ENCODE assay signal across 21 cellular contexts in the genomic region with DNA sequence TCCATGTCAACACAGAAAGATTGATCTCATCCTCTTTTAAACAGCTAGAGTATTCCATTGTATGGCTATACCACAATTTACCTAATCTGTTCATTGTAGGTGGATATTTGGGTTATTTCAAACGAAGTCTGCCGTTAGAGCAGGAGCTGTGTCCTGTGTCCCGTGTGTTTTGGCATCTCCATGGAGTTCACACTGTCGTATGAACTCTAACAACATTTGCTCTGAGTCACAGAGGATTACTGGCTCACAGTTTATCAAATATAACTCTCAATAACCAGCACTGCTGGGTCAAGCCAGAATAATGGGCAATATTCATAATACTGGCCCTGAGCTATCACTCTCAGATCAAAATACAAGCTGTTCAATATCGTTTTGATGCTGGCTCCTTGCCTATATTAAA. TPM values are rescaled to one million over a fixed set of nuclear protein-coding genes. Genes with fewer than 3 reads are reported as not detected.
A peak's percentile ranks its signal among the peaks of the same experiment; 100 is the strongest.
DNase-seq lines count a peak whose midpoint lies in the region; ATAC-seq, FAIRE-seq and TF ChIP-seq lines count a peak whose summit lies in the region.
"Had no signal": no experiment of that assay in that cellular context is flagged by ENCODE, and none has a peak within 500 bp of the region (broad histone marks: within the 10 kb centered on the region; RNA-seq: fewer than 3 reads in every experiment).

No MANE protein-coding gene starts in this region.

- FAIRE-seq in H1 (lab: Jason Lieb, UNC), result no peak
- FAIRE-seq: colon had no signal

- H3K9me3 ChIP-seq in H1 (ENCODE audit: insufficient read depth in 2 of 2, low read depth in 1 of 2, low read length in 1 of 2) (no peaks in the 10 kb centered on the region), right lobe of liver (no peaks in the 10 kb centered on the region), tibial artery (no peaks in the 10 kb centered on the region)
- H3K9me3 ChIP-seq: esophagus squamous epithelium had no signal

- H3K14ac ChIP-seq in H1 (ENCODE audit: insufficient read length), result no peak overlapping the region

- H4K8ac ChIP-seq in H1 (ENCODE audit: extremely low read depth, insufficient read depth, low read length), result no peak overlapping the region

- H3K4me1 Mint-ChIP-seq in effector memory CD8-positive, alpha-beta T cell (ENCODE audit: low read depth in 2 of 2), result peaks cover 18 to 45% of the 10 kb centered on the region in 2 donors
- H3K4me1 Mint-ChIP-seq: activated naive CD8-positive, alpha-beta T cell treated with anti-CD3 and anti-CD28 coated beads, Interleukin-2, amount 10 ng/mL, durations not matched to agents 7 days and 5 days had no signal

- CTCF ChIA-PET in H1 (lab: Charles Lee; ENCODE audit: partially characterized antibody), result interaction anchor here (0.6 to 2.2 kb wide), 4 partner anchors 9 to 22 kb away, joined by 3 to 8 read pairs (median 4); a partner anchor contains a TSS

- no peak overlapping the region for H3K56ac ChIP-seq in H1 (replicated peaks; ENCODE audit: insufficient read length, low read depth, low read length)

- no peak overlapping the region for H4K91ac ChIP-seq in H1 (replicated peaks; ENCODE audit: insufficient read length, low read length)

- no peaks in the 10 kb centered on the region for H3K27me3 Mint-ChIP-seq in effector memory CD8-positive, alpha-beta T cell
- H3K27me3 Mint-ChIP-seq: stimulated activated memory B cell treated with anti-CD40 and anti-IgM and Interleukin-4, amounts not matched to agents 10 μg/mL and 1 μg/mL and 100 μg/mL, for 72 hours had no signal

- no peak overlapping the region for H3K4ac ChIP-seq in H1 (replicated peaks; ENCODE audit: insufficient read length, low read depth, low read length)

- no peak overlapping the region for H3K23ac ChIP-seq in H1 (ENCODE audit: insufficient read length)

- ATAC-seq in right lobe of liver (peak; percentile 88 to 93 (median 91)), HG02623 (IDR thresholded peaks at IDR 0.05; ENCODE audit: unreplicated experiment) (no peak)
- no peak for ATAC-seq in effector memory CD8-positive, alpha-beta T cell (replicated peaks)
- ATAC-seq: stimulated activated memory B cell treated with anti-CD40 and anti-IgM and Interleukin-4, amounts not matched to agents 10 μg/mL and 1 μg/mL and 100 μg/mL, for 72 hours had no signal

- H2BK15ac ChIP-seq in H1 (ENCODE audit: low read length), result 0 out of 2 replicates have a peak overlapping the region, but pooled peaks have one; percentile 50

- no peak for TF ChIP-seq RAD21 in H1 (IDR thresholded peaks at IDR 0.05 in 1 of 2, conservative IDR thresholded peaks at IDR 0.05 in 1 of 2; ENCODE audit: low read depth in 2 of 2, low read length in 2 of 2)

- no peak overlapping the region for H3K4me3 ChIP-seq in H1 (ENCODE audit: extremely low read depth in 1 of 4, insufficient read depth in 2 of 4, low read depth in 3 of 4, low read length in 4 of 4)
- H3K4me3 ChIP-seq in right lobe of liver, result no peak overlapping the region
- no peak overlapping the region for H3K4me3 ChIP-seq in tibial artery
- H3K4me3 ChIP-seq: esophagus squamous epithelium had no signal

- no peak overlapping the region for H4K5ac ChIP-seq in H1 (ENCODE audit: insufficient read length, low read depth, low read length)

- intact Hi-C loops in right lobe of liver (cut with DNase I) (no loop called here), tibial artery (cut with DNase I; ENCODE audit: low total_unique reads) (no loop called here)

- TF ChIP-seq CTCF in H1 (IDR thresholded peaks at IDR 0.05; ENCODE audit: control extremely low read depth in 1 of 3, insufficient read depth in 1 of 3, low read depth in 1 of 3, low read length in 3 of 3) (no peak), right lobe of liver (IDR thresholded peaks at IDR 0.05) (no peak), tibial artery (IDR thresholded peaks at IDR 0.05) (no peak)

- no peak overlapping the region for H2AFZ ChIP-seq in H1 (ENCODE audit: low read length)

- no peak overlapping the region for H3K9ac ChIP-seq in H1 (replicated peaks in 1 of 4; ENCODE audit: extremely low read depth in 1 of 4, low read depth in 3 of 4, low read length in 3 of 4)

- H3K27ac ChIP-seq in H1 (ENCODE audit: low read depth, low read length) (no peak overlapping the region), right lobe of liver (peak overlapping the region in 1 of 3 donors; percentile 39), tibial artery (peak overlapping the region; percentile 42 to 67)
- H3K27ac ChIP-seq: esophagus squamous epithelium, VCaP had no signal

- DNase-seq in M059J (ENCODE audit: low read depth), result peak; percentile 73
- DNase-seq in H1 (ENCODE audit: low read depth in 1 of 2, low spot score in 2 of 2), result no peak
- no peak for DNase-seq in right lobe of liver
- DNase-seq in tibial artery, result no peak
- no peak for DNase-seq in effector memory CD8-positive, alpha-beta T cell
- no peak for DNase-seq in HPDE6-E6E7 (ENCODE audit: extremely low spot score)
- DNase-seq: activated CD8-positive, alpha-beta memory T cell treated with anti-CD3 and anti-CD28 coated beads, Interleukin-2, amount 50 U/mL, for 48 hours; activated naive CD8-positive, alpha-beta T cell treated with anti-CD3 and anti-CD28 coated beads, Interleukin-2, amount 10 ng/mL, durations not matched to agents 7 days and 5 days; DMS79 treated with DMSO at 0.1 percent for 48 hours; endodermal cell; esophagus squamous epithelium; NCI-H1417; nephron progenitor cell; stimulated activated CD4-positive, alpha-beta T cell treated with anti-CD3 and anti-CD28 coated beads, Interleukin-2, amount 100 ng/mL, for 24 hours; T-helper 2 cell had no signal

- H3K27me3 ChIP-seq in H1 (replicated peaks in 1 of 4; ENCODE audit: control insufficient read depth in 3 of 4, extremely low read depth in 1 of 4, insufficient read depth in 3 of 4, low read length in 3 of 4) (no peaks in the 10 kb centered on the region), right lobe of liver (no peaks in the 10 kb centered on the region), tibial artery (no peaks in the 10 kb centered on the region)
- H3K27me3 ChIP-seq: esophagus squamous epithelium had no signal

- no peak overlapping the region for H3K18ac ChIP-seq in H1 (ENCODE audit: extremely low read depth, low read length)

- POLR2A ChIA-PET in H1 (lab: Charles Lee; ENCODE audit: partially characterized antibody), result interaction anchor here (0.6 to 1.0 kb wide), 4 partner anchors 16 to 219 kb away, joined by 3 to 4 read pairs (median 3); no protein-coding TSS in a partner anchor

- TF ChIP-seq POLR2A in H1 (IDR thresholded peaks at IDR 0.05; ENCODE audit: control extremely low read depth in 1 of 2, low read depth in 2 of 2, low read length in 2 of 2) (no peak), right lobe of liver (IDR thresholded peaks at IDR 0.05) (no peak)

- WGBS in H1 (ENCODE audit: extremely low coverage in 1 of 2, insufficient coverage in 1 of 2, insufficient read length in 1 of 2, insufficient replicate concordance in 2 of 2, low coverage in 1 of 2, low lambda C conversion rate in 2 of 2, missing lambda C conversion rate in 1 of 2), 2 experiments, result 91% methylated on average over 5 of the region's 5 CpGs; no CpG with 5 or more reads in 1 of the 2 experiments
- 23% methylated on average over 5 of the region's 5 CpGs for WGBS in right lobe of liver (ENCODE audit: insufficient coverage, low coverage, low lambda C conversion rate, missing lambda C conversion rate)

- no peak overlapping the region for H2AK5ac ChIP-seq in H1 (ENCODE audit: low read depth, low read length)

- no peaks in the 10 kb centered on the region for H3K9me3 Mint-ChIP-seq in effector memory CD8-positive, alpha-beta T cell
- H3K9me3 Mint-ChIP-seq: activated naive CD8-positive, alpha-beta T cell treated with anti-CD3 and anti-CD28 coated beads, Interleukin-2, amount 10 ng/mL, durations not matched to agents 7 days and 5 days; activated T-helper 2 cell treated with anti-CD3 and anti-CD28 coated beads, Interferon-gamma antibody, Interleukin-2, Interleukin-4, amounts not matched to agents 10 μg/mL and 5 μg/mL and 100 μg/mL, durations not matched to agents 14 hours and 24 hours and 36 hours; endodermal cell; mesothelial cell of epicardium; nephron progenitor cell; stimulated activated memory B cell treated with anti-CD40 and anti-IgM and Interleukin-4, amounts not matched to agents 10 μg/mL and 1 μg/mL and 100 μg/mL, for 72 hours had no signal

- no peak for TF ChIP-seq EP300 in H1 (IDR thresholded peaks at IDR 0.05; ENCODE audit: borderline replicate concordance in 1 of 2, low read depth in 2 of 2, low read length in 2 of 2)

- no peak overlapping the region for H2BK5ac ChIP-seq in H1 (ENCODE audit: low read depth, low read length)

- H3K36me3 Mint-ChIP-seq in effector memory CD8-positive, alpha-beta T cell (ENCODE audit: insufficient read depth), result peaks cover 5% of the 10 kb centered on the region
- H3K36me3 Mint-ChIP-seq: activated naive CD8-positive, alpha-beta T cell treated with anti-CD3 and anti-CD28 coated beads, Interleukin-2, amount 10 ng/mL, durations not matched to agents 7 days and 5 days; mesothelial cell of epicardium had no signal

- peaks cover 0 to 5% of the 10 kb centered on the region in 2 experiments for H4K20me1 ChIP-seq in H1 (replicated peaks in 1 of 2; ENCODE audit: control insufficient read depth in 1 of 2, insufficient read depth in 2 of 2, low read length in 2 of 2)

- no peak overlapping the region for H2BK120ac ChIP-seq in H1 (replicated peaks; ENCODE audit: low read depth, low read length)

- peaks cover 12% of the 10 kb centered on the region; the same call in 1 of the 2 replicates for H3K79me1 ChIP-seq in H1 (ENCODE audit: low read depth, low read length)

- H2BK12ac ChIP-seq in H1 (ENCODE audit: low read depth, low read length), result no peak overlapping the region

- H3K23me2 ChIP-seq in H1 (ENCODE audit: low read depth, low read length), result no peaks in the 10 kb centered on the region

- H3K79me2 ChIP-seq in H1 (ENCODE audit: control insufficient read depth in 1 of 2, insufficient read depth in 2 of 2, low read length in 2 of 2), result peaks cover 0 to 54% of the 10 kb centered on the region in 2 experiments; a peak in 2 of 4 replicates

- no peak overlapping the region for H2BK20ac ChIP-seq in H1 (ENCODE audit: low read length)

- H3K4me3 Mint-ChIP-seq in effector memory CD8-positive, alpha-beta T cell, result no peak overlapping the region
- H3K4me3 Mint-ChIP-seq: activated naive CD8-positive, alpha-beta T cell treated with anti-CD3 and anti-CD28 coated beads, Interleukin-2, amount 10 ng/mL, durations not matched to agents 7 days and 5 days; endodermal cell; mesothelial cell of epicardium; nephron progenitor cell; stimulated activated memory B cell treated with anti-CD40 and anti-IgM and Interleukin-4, amounts not matched to agents 10 μg/mL and 1 μg/mL and 100 μg/mL, for 72 hours had no signal

- H3K36me3 ChIP-seq in H1 (ENCODE audit: control insufficient read depth in 2 of 4, insufficient read depth in 4 of 4, low read length in 3 of 4) (no peaks in the 10 kb centered on the region), right lobe of liver (no peaks in the 10 kb centered on the region), tibial artery (no peaks in the 10 kb centered on the region)
- H3K36me3 ChIP-seq: esophagus squamous epithelium had no signal

- H3K4me1 ChIP-seq in H1 (replicated peaks in 1 of 4; ENCODE audit: control insufficient read depth in 3 of 4, insufficient read depth in 4 of 4, low read length in 3 of 4), result peaks cover 1 to 20% (median 13%) of the 10 kb centered on the region in 4 experiments; a peak in 6 of 7 replicates
- H3K4me1 ChIP-seq in right lobe of liver, result peaks cover 0 to 40% (median 17%) of the 10 kb centered on the region in 4 donors
- peaks cover 0 to 94% (median 53%) of the 10 kb centered on the region in 4 donors for H3K4me1 ChIP-seq in tibial artery

- H3K4me2 ChIP-seq in H1 (ENCODE audit: insufficient read depth in 1 of 2, low read depth in 2 of 2, low read length in 2 of 2), result no peak overlapping the region

- H3K27ac Mint-ChIP-seq in effector memory CD8-positive, alpha-beta T cell, result no peak overlapping the region
- H3K27ac Mint-ChIP-seq: activated naive CD8-positive, alpha-beta T cell treated with anti-CD3 and anti-CD28 coated beads, Interleukin-2, amount 10 ng/mL, durations not matched to agents 7 days and 5 days; activated T-helper 2 cell treated with anti-CD3 and anti-CD28 coated beads, Interferon-gamma antibody, Interleukin-2, Interleukin-4, amounts not matched to agents 10 μg/mL and 5 μg/mL and 100 μg/mL, durations not matched to agents 14 hours and 24 hours and 36 hours; endodermal cell; mesothelial cell of epicardium; nephron progenitor cell; stimulated activated memory B cell treated with anti-CD40 and anti-IgM and Interleukin-4, amounts not matched to agents 10 μg/mL and 1 μg/mL and 100 μg/mL, for 72 hours had no signal

RNA-seq across cellular contexts. Expression of a gene that starts 16.4 kb away (rescaled TPM):
- total RNA-seq in M059J (2014; rRNA removed; shearing (Covaris generic)), result 116 and 176 TPM in 2 replicates
- total RNA-seq in H1 (2021; fragmentation: NEBNext Ultra II Directional; extraction: Animal tissue kit (Norgen Biotek cat#: 25700)), result 21.4 and 21.6 TPM in 2 replicates
- 8.5 and 9.0 TPM in 2 replicates for polyA plus RNA-seq in H1 (2011; rRNA removed)
- polyA plus RNA-seq in H1 (2011; cell fraction: cytosol; rRNA removed), result 8.6 TPM
- 10.0 TPM for polyA plus RNA-seq in H1 (2011; cell fraction: nucleus; rRNA removed)
- polyA plus RNA-seq in H1 (2012, experiment 1 of 2), result 8.3 to 11.6 TPM (median 10.6 TPM) in 4 replicates
- polyA plus RNA-seq in H1 (2012, experiment 2 of 2), result 4.8 TPM
- 18.2 TPM for polyA plus RNA-seq in H1 (2013, experiment 1 of 2)
- 21.0 TPM for polyA plus RNA-seq in H1 (2013, experiment 2 of 2)
- polyA minus RNA-seq in H1 (2011; rRNA and poly(A)+ RNA removed), result 15.8 and 16.0 TPM in 2 replicates
- 10.1 TPM for polyA minus RNA-seq in H1 (2011; cell fraction: cytosol; rRNA and poly(A)+ RNA removed)
- 12.7 TPM for polyA minus RNA-seq in H1 (2011; cell fraction: nucleus; rRNA and poly(A)+ RNA removed)
- total RNA-seq in right lobe of liver, result 10 to 100 TPM; 16.1 to 24.8 (median 17.8) TPM

Comparison
In these comparisons a context has a peak if more than half of its experiments do, and no peak if none do; other contexts are left out.
1. ATAC-seq: peak in right lobe of liver (4 of 4); none in HG02623 (single experiment) and effector memory CD8-positive, alpha-beta T cell (single experiment).